Comparison of ENCODE assay signal across 20 cellular contexts in genomic region chr4:181157647-181158046, GRCh38.
"Had no signal": no experiment of that assay in that cellular context is flagged by ENCODE, and none has a peak within 500 bp of the region (broad histone marks: within the 10 kb centered on the region; RNA-seq: fewer than 3 reads in every experiment).

No MANE protein-coding gene starts in this region.

- H3K4me1 Mint-ChIP-seq: activated CD4-positive, alpha-beta T cell treated with anti-CD3 and anti-CD28 coated beads, Interleukin-2, amount 10 ng/mL, durations not matched to agents 24 days and 14 days; activated naive CD4-positive, alpha-beta T cell treated with anti-CD3 and anti-CD28 coated beads, Interleukin-2, amount 10 ng/mL, durations not matched to agents 7 days and 5 days; activated naive CD8-positive, alpha-beta T cell treated with anti-CD3 and anti-CD28 coated beads, Interleukin-2, amount 10 ng/mL, durations not matched to agents 7 days and 5 days; nephron had no signal

- DNase-seq: activated CD4-positive, alpha-beta memory T cell treated with anti-CD3 and anti-CD28 coated beads for 36 hours; activated CD4-positive, alpha-beta T cell treated with anti-CD3 and anti-CD28 coated beads, Interleukin-2, amount 10 ng/mL, durations not matched to agents 24 days and 14 days; activated CD8-positive, alpha-beta memory T cell treated with anti-CD3 and anti-CD28 coated beads, Interleukin-2, amount 50 U/mL, for 4 hours; activated effector memory CD4-positive, alpha-beta T cell treated with anti-CD3 and anti-CD28 coated beads, Interleukin-2, amount 50 U/mL, for 16 hours; activated naive CD4-positive, alpha-beta T cell treated with anti-CD3 and anti-CD28 coated beads, Interleukin-2, amount 10 ng/mL, durations not matched to agents 7 days and 5 days; activated naive CD8-positive, alpha-beta T cell treated with anti-CD3 and anti-CD28 coated beads, Interleukin-2, amount 10 ng/mL, durations not matched to agents 7 days and 5 days; activated T-cell treated with anti-CD3 and anti-CD28 coated beads, Interleukin-2, amount 50 U/mL, for 1 hour; cerebellar nuclear complex; colonic mucosa; effector CD8-positive, alpha-beta T cell; esophagus squamous epithelium; glutamatergic neuron; left ventricle myocardium superior; right lobe of liver; stimulated activated CD4-positive, alpha-beta T cell treated with anti-CD3 and anti-CD28 coated beads, Interleukin-2, amount 100 ng/mL, for 48 hours; stimulated activated naive CD4-positive, alpha-beta T cell treated with Interleukin-2 at 50 U/mL for 16 hours; WERI-Rb-1 had no signal

- H3K9me3 Mint-ChIP-seq: activated CD4-positive, alpha-beta memory T cell treated with anti-CD3 and anti-CD28 coated beads for 36 hours; activated CD4-positive, alpha-beta T cell treated with anti-CD3 and anti-CD28 coated beads, Interleukin-2, amount 10 ng/mL, durations not matched to agents 24 days and 14 days; activated naive CD4-positive, alpha-beta T cell treated with anti-CD3 and anti-CD28 coated beads, Interleukin-2, amount 10 ng/mL, durations not matched to agents 7 days and 5 days; activated naive CD8-positive, alpha-beta T cell treated with anti-CD3 and anti-CD28 coated beads, Interleukin-2, amount 10 ng/mL, durations not matched to agents 7 days and 5 days; activated T-helper 1 cell treated with anti-CD3 and anti-CD28 coated beads, Interleukin-12 subunit alpha, Interleukin-12 subunit beta, Interleukin-2, Interleukin-4 antibody, amounts not matched to agents 30 ng/mL and 10 ng/mL and 1 ng/mL, durations not matched to agents 14 hours and 24 hours and 36 hours; nephron had no signal

- H3K36me3 Mint-ChIP-seq: activated CD4-positive, alpha-beta memory T cell treated with anti-CD3 and anti-CD28 coated beads for 36 hours; activated naive CD4-positive, alpha-beta T cell treated with anti-CD3 and anti-CD28 coated beads, Interleukin-2, amount 10 ng/mL, durations not matched to agents 7 days and 5 days; activated naive CD8-positive, alpha-beta T cell treated with anti-CD3 and anti-CD28 coated beads, Interleukin-2, amount 10 ng/mL, durations not matched to agents 7 days and 5 days; brain had no signal

- H3K27ac Mint-ChIP-seq: activated CD4-positive, alpha-beta memory T cell treated with anti-CD3 and anti-CD28 coated beads for 36 hours; activated CD4-positive, alpha-beta T cell treated with anti-CD3 and anti-CD28 coated beads, Interleukin-2, amount 10 ng/mL, durations not matched to agents 24 days and 14 days; activated naive CD4-positive, alpha-beta T cell treated with anti-CD3 and anti-CD28 coated beads, Interleukin-2, amount 10 ng/mL, durations not matched to agents 7 days and 5 days; activated naive CD8-positive, alpha-beta T cell treated with anti-CD3 and anti-CD28 coated beads, Interleukin-2, amount 10 ng/mL, durations not matched to agents 7 days and 5 days; activated T-helper 1 cell treated with anti-CD3 and anti-CD28 coated beads, Interleukin-12 subunit alpha, Interleukin-12 subunit beta, Interleukin-2, Interleukin-4 antibody, amounts not matched to agents 30 ng/mL and 10 ng/mL and 1 ng/mL, durations not matched to agents 14 hours and 24 hours and 36 hours; nephron had no signal

- H3K27me3 Mint-ChIP-seq: activated CD4-positive, alpha-beta memory T cell treated with anti-CD3 and anti-CD28 coated beads for 36 hours; activated CD4-positive, alpha-beta T cell treated with anti-CD3 and anti-CD28 coated beads, Interleukin-2, amount 10 ng/mL, durations not matched to agents 24 days and 14 days; activated naive CD4-positive, alpha-beta T cell treated with anti-CD3 and anti-CD28 coated beads, Interleukin-2, amount 10 ng/mL, durations not matched to agents 7 days and 5 days; activated naive CD8-positive, alpha-beta T cell treated with anti-CD3 and anti-CD28 coated beads, Interleukin-2, amount 10 ng/mL, durations not matched to agents 7 days and 5 days had no signal

- H3K4me3 Mint-ChIP-seq: activated CD4-positive, alpha-beta memory T cell treated with anti-CD3 and anti-CD28 coated beads for 36 hours; activated CD4-positive, alpha-beta T cell treated with anti-CD3 and anti-CD28 coated beads, Interleukin-2, amount 10 ng/mL, durations not matched to agents 24 days and 14 days; activated naive CD4-positive, alpha-beta T cell treated with anti-CD3 and anti-CD28 coated beads, Interleukin-2, amount 10 ng/mL, durations not matched to agents 7 days and 5 days; activated naive CD8-positive, alpha-beta T cell treated with anti-CD3 and anti-CD28 coated beads, Interleukin-2, amount 10 ng/mL, durations not matched to agents 7 days and 5 days; activated T-helper 1 cell treated with anti-CD3 and anti-CD28 coated beads, Interleukin-12 subunit alpha, Interleukin-12 subunit beta, Interleukin-2, Interleukin-4 antibody, amounts not matched to agents 30 ng/mL and 10 ng/mL and 1 ng/mL, durations not matched to agents 14 hours and 24 hours and 36 hours; brain; nephron had no signal
